14 cellular contexts compared by ENCODE assay signal in the genomic region with DNA sequence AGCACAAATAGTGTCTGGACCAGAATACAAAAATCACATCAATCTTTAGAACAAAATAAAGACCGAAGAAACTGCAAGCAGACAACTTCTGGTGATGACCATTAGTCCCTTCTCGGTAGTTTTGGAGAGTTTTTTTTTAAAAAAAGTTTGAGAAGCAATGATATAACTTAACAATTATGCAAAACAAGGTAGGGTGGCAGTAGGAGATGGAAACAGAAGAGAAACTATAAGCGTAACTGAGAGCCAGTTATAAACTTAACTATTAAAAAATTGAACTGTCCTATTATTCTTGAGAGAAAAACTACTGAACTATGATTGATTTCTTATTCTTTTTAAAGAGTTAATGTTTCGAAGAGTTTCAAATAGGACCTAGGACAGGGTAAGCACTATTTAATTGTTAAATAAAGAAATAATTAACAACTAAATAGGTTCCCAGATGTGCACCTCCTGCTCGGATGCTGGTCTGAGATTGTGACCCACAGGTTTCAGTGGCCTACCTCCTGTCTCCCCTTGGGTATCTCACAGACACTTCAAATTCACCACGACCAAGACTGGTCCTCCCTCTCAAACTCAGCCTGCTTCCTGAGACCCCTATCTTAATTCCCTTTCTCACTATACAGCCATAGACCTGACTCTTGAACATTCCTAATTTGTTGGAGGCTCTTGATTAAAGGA.
"Had no signal": no experiment of that assay in that cellular context is flagged by ENCODE, and none has a peak within 500 bp of the region (broad histone marks: within the 10 kb centered on the region; RNA-seq: fewer than 3 reads in every experiment).

No MANE protein-coding gene starts in this region.

- H3K4me3 Mint-ChIP-seq: naive B cell had no signal

- H3K36me3 Mint-ChIP-seq: naive B cell had no signal

- H3K27me3 Mint-ChIP-seq: naive B cell had no signal

- H3K27ac ChIP-seq: coronary artery, heart left ventricle, transverse colon had no signal

- H3K9me3 Mint-ChIP-seq: naive B cell had no signal

- DNase-seq: activated CD4-positive, alpha-beta T cell treated with anti-CD3 and anti-CD28 coated beads, Interleukin-2, amount 50 U/mL, for 48 hours; activated CD4-positive, CD25-positive, alpha-beta regulatory T cell; activated CD8-positive, alpha-beta memory T cell treated with anti-CD3 and anti-CD28 coated beads, Interleukin-2, amount 50 U/mL, for 48 hours; central memory CD4-positive, alpha-beta T cell; effector CD4-positive, alpha-beta T cell; heart left ventricle; left colon; naive B cell; nucleus accumbens; right cardiac atrium; small intestine; T-helper 2 cell; transverse colon had no signal

- ATAC-seq: heart left ventricle, left colon, right cardiac atrium had no signal
